Comparison of ENCODE assay signal across 10 cellular contexts in the genomic region with DNA sequence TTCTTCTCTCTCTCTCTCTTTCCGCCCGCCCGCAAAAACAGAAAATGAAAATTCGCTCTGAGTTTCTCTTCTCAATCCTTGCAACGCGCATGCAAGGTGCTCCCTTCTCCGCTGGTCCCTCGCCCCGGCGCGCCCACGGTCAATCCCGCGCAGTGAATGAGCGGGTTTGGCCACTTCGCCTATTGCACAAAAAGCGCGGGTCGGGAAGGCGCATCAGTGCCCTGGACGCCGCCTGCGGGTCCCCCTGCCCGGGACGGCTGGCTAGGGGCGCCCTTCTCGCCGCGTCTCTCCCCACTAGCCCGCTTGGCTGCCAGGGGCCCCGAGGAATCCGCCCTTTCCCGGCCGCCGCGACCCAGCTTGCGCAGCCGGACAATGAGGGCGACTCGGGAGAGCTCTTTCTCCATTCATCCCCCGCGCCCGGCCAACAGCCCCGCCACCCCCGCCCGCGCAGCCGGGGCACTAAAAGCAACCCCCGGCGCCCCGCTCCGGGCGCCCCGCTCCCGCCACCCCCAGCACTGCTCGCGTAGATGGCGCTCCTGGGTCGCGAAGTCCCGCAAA. TPM values are rescaled to one million over a fixed set of nuclear protein-coding genes. Genes with fewer than 3 reads are reported as not detected.
DNase-seq lines count a peak whose midpoint lies in the region; ATAC-seq, FAIRE-seq and TF ChIP-seq lines count a peak whose summit lies in the region.
"Had no signal": no experiment of that assay in that cellular context is flagged by ENCODE, and none has a peak within 500 bp of the region (broad histone marks: within the 10 kb centered on the region; RNA-seq: fewer than 3 reads in every experiment).

No MANE protein-coding gene starts in this region.

- POLR2A ChIA-PET in HepG2 (lab: Yijun Ruan, JAX), result no interaction called here

- no peak for FAIRE-seq in bronchial epithelial cell (lab: Jason Lieb, UNC)
- no peak for FAIRE-seq in HepG2 (lab: Jason Lieb, UNC)

- H3K9me3 Mint-ChIP-seq in T-helper 1 cell treated with Interleukin-12 subunit alpha and Interleukin-12 subunit beta and Interleukin-4 antibody, amounts not matched to agents 30 μg/mL and 1 μg/mL, for 36 hours, result no peaks in the 10 kb centered on the region

- no peak overlapping the region for H3K9ac ChIP-seq in HepG2 (ENCODE audit: insufficient read depth, low read depth, low read length)
- H3K9ac ChIP-seq: BLaER1 treated with 17β-estradiol and CSF1 and Interleukin-3, amounts not matched to agents 10 nM and 100 nM had no signal

- no peak for TF ChIP-seq POLR2A in HepG2 (IDR thresholded peaks at IDR 0.05; ENCODE audit: insufficient read depth in 1 of 2, low read depth in 2 of 2, low read length in 2 of 2)
- TF ChIP-seq POLR2A in thyroid gland (IDR thresholded peaks at IDR 0.05), result no peak
- TF ChIP-seq POLR2A in adrenal gland (IDR thresholded peaks at IDR 0.05), result no peak

- intact Hi-C loops in HepG2 (cut with micrococcal nuclease; ENCODE audit: unreplicated experiment) (no loop called here), thyroid gland (cut with DNase I) (no loop called here), adrenal gland (cut with DNase I) (no loop called here)

- peak overlapping the region; percentile 41 for H3K4me3 Mint-ChIP-seq in T-helper 1 cell treated with Interleukin-12 subunit alpha and Interleukin-12 subunit beta and Interleukin-4 antibody, amounts not matched to agents 30 μg/mL and 1 μg/mL, for 36 hours

- peak overlapping the region; percentile 47 for H3K4me2 ChIP-seq in HepG2 (ENCODE audit: low read depth, low read length)

- DNase-seq in T-helper 1 cell (no peak), bronchial epithelial cell (ENCODE audit: low read depth) (no peak), HepG2 (ENCODE audit: low spot score) (no peak), thyroid gland (no peak), adrenal gland (no peak)
- DNase-seq in NK-92 treated with Interleukin-12 subunit alpha and Interleukin-12 subunit beta, amount 100 ng/mL, for 24 hours (lab: John Stamatoyannopoulos, UW), result no peak
- DNase-seq: NCI-H2107 had no signal

- in situ Hi-C loops in HepG2 (cut with HindIII; ENCODE audit: extremely low pct_ligation_motif_present, low pct_unique_long_range_greater_than_20kb), result no loop called here

- no peak overlapping the region for H3K27ac ChIP-seq in HepG2 (ENCODE audit: extremely low read length, insufficient read depth, low read length)
- H3K27ac ChIP-seq in thyroid gland, result no peak overlapping the region
- H3K27ac ChIP-seq in adrenal gland, result no peak overlapping the region
- H3K27ac ChIP-seq: BLaER1 treated with 17β-estradiol and CSF1 and Interleukin-3, amounts not matched to agents 10 nM and 100 nM had no signal

- peaks cover 15% of the 10 kb centered on the region for H3K27me3 ChIP-seq in bronchial epithelial cell (ENCODE audit: control insufficient read depth, insufficient read depth, low read length)
- peaks cover 5 to 24% of the 10 kb centered on the region in 2 experiments; a peak in 4 of 5 replicates for H3K27me3 ChIP-seq in HepG2 (ENCODE audit: control insufficient read depth in 1 of 2, insufficient read depth in 2 of 2, low read length in 2 of 2)
- H3K27me3 ChIP-seq in thyroid gland, result no peaks in the 10 kb centered on the region
- H3K27me3 ChIP-seq in adrenal gland, result peaks cover 45% of the 10 kb centered on the region

- BruUV-seq in HepG2 (replicated peaks; lab: Mats Ljungman, UMichigan), result no TSS peak

- peak; percentile 71 for ATAC-seq in HepG2
- ATAC-seq in HG03469 (IDR thresholded peaks at IDR 0.05; ENCODE audit: unreplicated experiment), result no peak

- 5% methylated on average over 23 of the region's 61 CpGs for WGBS in HepG2 (ENCODE audit: low lambda C conversion rate)
- 0 to 1% methylated on average over 16 to 22 of the region's 61 CpGs for WGBS in thyroid gland, 2 donors
- 1 to 2% (median 2%) methylated on average over 19 to 61 of the region's 61 CpGs for WGBS in adrenal gland, 4 donors

- no peaks in the 10 kb centered on the region for H3K4me1 Mint-ChIP-seq in T-helper 1 cell treated with Interleukin-12 subunit alpha and Interleukin-12 subunit beta and Interleukin-4 antibody, amounts not matched to agents 30 μg/mL and 1 μg/mL, for 36 hours (ENCODE audit: low read depth)

- H2AFZ ChIP-seq in HepG2 (ENCODE audit: low read length), result no peak overlapping the region

- no peak for TF ChIP-seq EP300 in HepG2 (IDR thresholded peaks at IDR 0.05; ENCODE audit: low read depth in 2 of 2, low read length in 2 of 2)
- TF ChIP-seq EP300 in HepG2 (CRISPR knock-in tag; IDR thresholded peaks at IDR 0.05; ENCODE audit: borderline replicate concordance), result no peak

- peaks cover 38% of the 10 kb centered on the region for H3K27me3 Mint-ChIP-seq in T-helper 1 cell treated with Interleukin-12 subunit alpha and Interleukin-12 subunit beta and Interleukin-4 antibody, amounts not matched to agents 30 μg/mL and 1 μg/mL, for 36 hours (ENCODE audit: low read depth)

- H3K27ac Mint-ChIP-seq in T-helper 1 cell treated with Interleukin-12 subunit alpha and Interleukin-12 subunit beta and Interleukin-4 antibody, amounts not matched to agents 30 μg/mL and 1 μg/mL, for 36 hours, result no peak overlapping the region

- no peaks in the 10 kb centered on the region for H3K79me2 ChIP-seq in HepG2 (ENCODE audit: insufficient read depth, low read length)

- no peak for TF ChIP-seq RAD21 in HepG2 (CRISPR knock-in tag; IDR thresholded peaks at IDR 0.05)

- H3K4me1 ChIP-seq in HepG2 (ENCODE audit: insufficient read depth, low read length) (peaks cover 8% of the 10 kb centered on the region; the same call in 1 of the 2 replicates), thyroid gland (peaks cover 3 to 6% of the 10 kb centered on the region in 2 donors), adrenal gland (replicated peaks in 1 of 2) (peaks cover 11 to 18% of the 10 kb centered on the region in 2 donors)

- H3K9me3 ChIP-seq in HepG2 (ENCODE audit: low read length) (no peaks in the 10 kb centered on the region), thyroid gland (no peaks in the 10 kb centered on the region), adrenal gland (replicated peaks in 1 of 3) (no peaks in the 10 kb centered on the region)

- no peaks in the 10 kb centered on the region for H3K36me3 ChIP-seq in bronchial epithelial cell (ENCODE audit: control insufficient read depth, insufficient read depth, low read length)
- H3K36me3 ChIP-seq in HepG2 (replicated peaks in 1 of 2; ENCODE audit: control insufficient read depth in 1 of 2, insufficient read depth in 2 of 2, low read length in 2 of 2), result no peaks in the 10 kb centered on the region
- H3K36me3 ChIP-seq in thyroid gland, result no peaks in the 10 kb centered on the region
- H3K36me3 ChIP-seq in adrenal gland (replicated peaks in 1 of 2), result no peaks in the 10 kb centered on the region
- H3K36me3 ChIP-seq: BLaER1 treated with 17β-estradiol and CSF1 and Interleukin-3, amounts not matched to agents 10 nM and 100 nM had no signal

- no peaks in the 10 kb centered on the region for H4K20me1 ChIP-seq in HepG2 (ENCODE audit: insufficient read depth, low read length)
- H4K20me1 ChIP-seq: BLaER1 treated with 17β-estradiol and CSF1 and Interleukin-3, amounts not matched to agents 10 nM and 100 nM had no signal

- H3K36me3 Mint-ChIP-seq in T-helper 1 cell treated with Interleukin-12 subunit alpha and Interleukin-12 subunit beta and Interleukin-4 antibody, amounts not matched to agents 30 μg/mL and 1 μg/mL, for 36 hours (ENCODE audit: low read depth), result no peaks in the 10 kb centered on the region

- CTCF ChIA-PET in HepG2 (lab: Yijun Ruan, JAX; ENCODE audit: low intra/inter-chr PET ratio, low total read pairs), result no interaction called here

- TF ChIP-seq CTCF in bronchial epithelial cell (IDR thresholded peaks at IDR 0.05; ENCODE audit: insufficient read depth, low read length, severe bottlenecking) (no peak), HepG2 (CRISPR knock-in tag; IDR thresholded peaks at IDR 0.05) (no peak), thyroid gland (IDR thresholded peaks at IDR 0.05) (no peak), adrenal gland (IDR thresholded peaks at IDR 0.05) (no peak)

- H3K4me3 ChIP-seq in bronchial epithelial cell (ENCODE audit: low read depth, low read length) (peak overlapping the region; percentile 17), HepG2 (replicated peaks in 1 of 3; ENCODE audit: insufficient read depth in 1 of 3, low read depth in 2 of 3, low read length in 3 of 3) (peak overlapping the region in 2 of 3 experiments; percentile 26 to 64; a peak in 3 of 6 replicates), thyroid gland (replicated peaks in 1 of 3) (peak overlapping the region; percentile 54 to 69 (median 60)), adrenal gland (peak overlapping the region in 1 of 4 donors; percentile 43)
- H3K4me3 ChIP-seq: BLaER1 treated with 17β-estradiol and CSF1 and Interleukin-3, amounts not matched to agents 10 nM and 100 nM had no signal

TF ChIP-seq in HepG2, 621 proteins besides CTCF, POLR2A, EP300 and RAD21 (continues in another document):
- TF ChIP-seq RAD51 (IDR thresholded peaks at IDR 0.05; ENCODE audit: borderline replicate concordance), result no peak

RNA-seq across cellular contexts. Expression of a gene that starts 0.7 kb away (rescaled TPM):
- total RNA-seq in bronchial epithelial cell, result 0.64 and 1.8 TPM in 2 replicates
- total RNA-seq in HepG2 (2016; rRNA removed; fragmentation: Illumina TruSeq; extraction: Trizol), result 0.44 and 0.52 TPM in 2 replicates
- total RNA-seq in HepG2 (2016; cell fraction: cytosol; rRNA removed; fragmentation: Illumina TruSeq; extraction: Trizol; ENCODE audit: low read depth), result 0.09 and 0.20 TPM in 2 replicates
- 0.28 and 0.43 TPM in 2 replicates for total RNA-seq in HepG2 (2016; cell fraction: insoluble cytoplasmic fraction; rRNA removed; fragmentation: Illumina TruSeq; extraction: Trizol)
- 0.21 and 0.28 TPM in 2 replicates for total RNA-seq in HepG2 (2016; cell fraction: membrane; rRNA removed; fragmentation: Illumina TruSeq; extraction: Trizol)
- total RNA-seq in HepG2 (2016; cell fraction: nucleus; rRNA removed; fragmentation: Illumina TruSeq; extraction: Trizol), result 0.31 and 0.44 TPM in 2 replicates
- polyA plus RNA-seq in HepG2 (2011; rRNA removed), result 0.05 TPM in 2 replicates
- 0.05 and 0.10 TPM in 2 replicates for polyA plus RNA-seq in HepG2 (2011; cell fraction: cytosol; rRNA removed)
- 0.13 and 0.23 TPM in 2 replicates for polyA plus RNA-seq in HepG2 (2011; cell fraction: nucleus; rRNA removed)
- 0.25 and 0.28 TPM in 2 replicates for polyA plus RNA-seq in HepG2 (2012)
- polyA plus RNA-seq in HepG2 (2016; cell fraction: cytosol; fragmentation: Illumina TruSeq; extraction: Trizol; ENCODE audit: low read depth), result 0.09 and 0.20 TPM in 2 replicates
- polyA plus RNA-seq in HepG2 (2016; cell fraction: insoluble cytoplasmic fraction; fragmentation: Illumina TruSeq; extraction: Trizol; ENCODE audit: low read depth), result 0.22 and 0.35 TPM in 2 replicates
- 0.06 and 0.13 TPM in 2 replicates for polyA plus RNA-seq in HepG2 (2016; cell fraction: membrane; fragmentation: Illumina TruSeq; extraction: Trizol; ENCODE audit: low read depth)
- polyA plus RNA-seq in HepG2 (2016; cell fraction: nucleus; fragmentation: Illumina TruSeq; extraction: Trizol; ENCODE audit: insufficient read depth, low read depth), result 0.70 and 0.73 TPM in 2 replicates
- 0.16 and 232 TPM in 2 replicates for polyA minus RNA-seq in HepG2 (2011; rRNA and poly(A)+ RNA removed; ENCODE audit: low replicate concordance)
- polyA minus RNA-seq in HepG2 (2011; cell fraction: cytosol; rRNA and poly(A)+ RNA removed), result 0.59 and 0.97 TPM in 2 replicates
- polyA minus RNA-seq in HepG2 (2011; cell fraction: nucleus; rRNA and poly(A)+ RNA removed), result 0.26 and 0.37 TPM in 2 replicates
- 10 to 100 TPM in 3 of 4 donors, 1 to 10 TPM in 1; 4.2 to 20.7 (median 15.2) TPM for total RNA-seq in thyroid gland
- under 1 TPM; 0.14 to 0.27 (median 0.17) TPM for total RNA-seq in adrenal gland
- polyA plus RNA-seq in adrenal gland, result under 1 TPM; 0.07 to 0.34 (median 0.16) TPM
